In the genomic region with DNA sequence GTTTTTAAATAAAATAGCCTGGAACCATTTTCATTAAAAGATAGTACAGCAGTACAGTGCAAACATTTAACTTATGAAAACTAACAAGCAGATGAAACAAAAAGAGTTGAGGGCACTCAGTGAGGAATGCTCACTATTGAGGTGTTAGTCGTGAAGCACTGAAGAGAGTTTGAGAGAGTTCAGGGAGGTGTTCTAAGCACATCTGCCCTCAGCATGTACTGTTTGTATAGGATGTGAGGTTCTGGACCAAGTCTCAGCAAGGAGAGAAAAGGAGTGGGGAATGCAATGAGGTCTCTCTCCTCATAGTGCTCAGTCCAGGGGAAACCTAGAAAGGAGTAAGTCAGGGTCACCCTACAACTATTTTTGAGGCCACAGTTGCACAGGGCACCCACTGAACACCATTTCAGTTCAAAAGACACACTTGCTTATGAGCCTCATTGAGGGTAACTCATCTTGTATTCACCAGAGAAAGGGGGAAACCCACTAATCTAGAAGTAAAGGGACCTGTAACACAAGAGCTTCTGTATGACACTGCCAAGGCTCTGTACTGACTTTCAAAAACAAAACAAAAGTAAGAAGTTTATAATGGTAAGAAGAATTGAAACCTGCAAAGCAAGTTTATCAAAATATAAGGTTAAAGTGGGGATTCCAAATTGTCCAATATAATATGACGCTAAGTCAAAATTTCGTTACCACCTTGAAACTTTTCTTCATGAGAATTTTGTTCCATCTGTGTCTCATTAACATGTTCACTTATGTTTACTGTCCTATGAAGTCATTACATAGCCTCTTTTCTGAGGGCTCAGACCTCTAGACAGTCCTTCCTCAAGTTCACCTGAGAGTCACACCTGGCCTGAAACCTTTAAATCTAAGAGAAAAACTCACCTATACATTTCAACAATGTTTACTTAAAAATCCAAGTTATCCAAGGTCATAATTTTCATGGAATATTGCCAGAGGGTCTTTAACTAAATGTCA, we compare ENCODE assay signal across 14 cellular contexts.
DNase-seq lines count a peak whose midpoint lies in the region; ATAC-seq lines count a peak whose summit lies in the region.
"Had no signal": no experiment of that assay in that cellular context is flagged by ENCODE, and none has a peak within 500 bp of the region (broad histone marks: within the 10 kb centered on the region; RNA-seq: fewer than 3 reads in every experiment).

No MANE protein-coding gene starts in this region.

- H3K27me3 Mint-ChIP-seq in activated CD4-positive, alpha-beta T cell treated with anti-CD3 and anti-CD28 coated beads, Interleukin-2, amount 10 ng/mL, durations not matched to agents 7 days and 5 days = no peaks in the 10 kb centered on the region

- H3K9me3 Mint-ChIP-seq in activated CD4-positive, alpha-beta T cell treated with anti-CD3 and anti-CD28 coated beads, Interleukin-2, amount 10 ng/mL, durations not matched to agents 7 days and 5 days = peaks cover 46% of the 10 kb centered on the region
- peaks cover 19% of the 10 kb centered on the region for H3K9me3 Mint-ChIP-seq in stimulated activated effector memory CD8-positive, alpha-beta T cell treated with anti-CD3 and anti-CD28 coated beads, Interleukin-12 subunit alpha, Interleukin-12 subunit beta, amount 100 ng/mL, for 72 hours

- peaks cover 74% of the 10 kb centered on the region for H3K4me1 Mint-ChIP-seq in activated CD4-positive, alpha-beta T cell treated with anti-CD3 and anti-CD28 coated beads, Interleukin-2, amount 10 ng/mL, durations not matched to agents 7 days and 5 days
- peaks cover 71% of the 10 kb centered on the region for H3K4me1 Mint-ChIP-seq in stimulated activated effector memory CD8-positive, alpha-beta T cell treated with anti-CD3 and anti-CD28 coated beads, Interleukin-12 subunit alpha, Interleukin-12 subunit beta, amount 100 ng/mL, for 72 hours
- H3K4me1 Mint-ChIP-seq: brain had no signal

- no peak overlapping the region for H3K4me3 Mint-ChIP-seq in activated CD4-positive, alpha-beta T cell treated with anti-CD3 and anti-CD28 coated beads, Interleukin-2, amount 10 ng/mL, durations not matched to agents 7 days and 5 days
- H3K4me3 Mint-ChIP-seq in stimulated activated effector memory CD8-positive, alpha-beta T cell treated with anti-CD3 and anti-CD28 coated beads, Interleukin-12 subunit alpha, Interleukin-12 subunit beta, amount 100 ng/mL, for 72 hours = peak overlapping the region; percentile 6
- H3K4me3 Mint-ChIP-seq: brain had no signal

- peak; percentile 76 for ATAC-seq in GM21723 (IDR thresholded peaks at IDR 0.05; ENCODE audit: unreplicated experiment)
- ATAC-seq in HG03571 (IDR thresholded peaks at IDR 0.05; ENCODE audit: unreplicated experiment) = peak; percentile 43
- ATAC-seq in stimulated activated effector memory CD8-positive, alpha-beta T cell treated with anti-CD3 and anti-CD28 coated beads, Interleukin-12 subunit alpha, Interleukin-12 subunit beta, amount 100 ng/mL, for 72 hours = peak; percentile 91
- no peak for ATAC-seq in GM21737 (IDR thresholded peaks at IDR 0.05; ENCODE audit: unreplicated experiment)

- peaks cover 64% of the 10 kb centered on the region for H3K36me3 Mint-ChIP-seq in activated CD4-positive, alpha-beta T cell treated with anti-CD3 and anti-CD28 coated beads, Interleukin-2, amount 10 ng/mL, durations not matched to agents 7 days and 5 days (ENCODE audit: low read depth)
- no peaks in the 10 kb centered on the region for H3K36me3 Mint-ChIP-seq in stimulated activated effector memory CD8-positive, alpha-beta T cell treated with anti-CD3 and anti-CD28 coated beads, Interleukin-12 subunit alpha, Interleukin-12 subunit beta, amount 100 ng/mL, for 72 hours
- H3K36me3 Mint-ChIP-seq: brain had no signal

- POLR2A ChIA-PET in activated CD4-positive, alpha-beta T cell treated with anti-CD3 and anti-CD28 coated beads, Interleukin-2, amount 10 ng/mL, durations not matched to agents 7 days and 5 days (lab: Charles Lee) = no interaction called here

- CTCF ChIA-PET in activated CD4-positive, alpha-beta T cell treated with anti-CD3 and anti-CD28 coated beads, Interleukin-2, amount 10 ng/mL, durations not matched to agents 7 days and 5 days (lab: Charles Lee) = interaction anchor here (0.9 to 1.0 kb wide), 3 partner anchors 9 to 12 kb away, joined by 3 read pairs; no protein-coding TSS in a partner anchor

- peak overlapping the region; percentile 27 for H3K27ac Mint-ChIP-seq in activated CD4-positive, alpha-beta T cell treated with anti-CD3 and anti-CD28 coated beads, Interleukin-2, amount 10 ng/mL, durations not matched to agents 7 days and 5 days
- H3K27ac Mint-ChIP-seq in stimulated activated effector memory CD8-positive, alpha-beta T cell treated with anti-CD3 and anti-CD28 coated beads, Interleukin-12 subunit alpha, Interleukin-12 subunit beta, amount 100 ng/mL, for 72 hours = peak overlapping the region; percentile 80
- H3K27ac Mint-ChIP-seq: brain had no signal

- no peak for DNase-seq in activated CD4-positive, alpha-beta T cell treated with anti-CD3 and anti-CD28 coated beads, Interleukin-2, amount 10 ng/mL, durations not matched to agents 7 days and 5 days
- DNase-seq in activated CD4-positive, alpha-beta T cell treated with anti-CD3 and anti-CD28 coated beads for 48 hours = no peak
- DNase-seq in stimulated activated effector memory CD8-positive, alpha-beta T cell treated with anti-CD3 and anti-CD28 coated beads, Interleukin-12 subunit alpha, Interleukin-12 subunit beta, amount 100 ng/mL, for 72 hours (ENCODE audit: low spot score in 2 of 2) = no peak
- no peak for DNase-seq in middle frontal gyrus (ENCODE audit: extremely low spot score, low spot score)
- no peak for DNase-seq in cortex of kidney (lab: John Stamatoyannopoulos, UW)
- DNase-seq: ACHN; activated CD4-positive, alpha-beta T cell treated with anti-CD3 and anti-CD28 coated beads, Interleukin-2, amount 50 U/mL, for 1 hour; NCI-H446 treated with DMSO at 0.1 percent for 48 hours; SHP77 treated with DMSO at 0.1 percent for 48 hours; uterus had no signal
